ENCODE assay signal across 8 cellular contexts in the genomic region with DNA sequence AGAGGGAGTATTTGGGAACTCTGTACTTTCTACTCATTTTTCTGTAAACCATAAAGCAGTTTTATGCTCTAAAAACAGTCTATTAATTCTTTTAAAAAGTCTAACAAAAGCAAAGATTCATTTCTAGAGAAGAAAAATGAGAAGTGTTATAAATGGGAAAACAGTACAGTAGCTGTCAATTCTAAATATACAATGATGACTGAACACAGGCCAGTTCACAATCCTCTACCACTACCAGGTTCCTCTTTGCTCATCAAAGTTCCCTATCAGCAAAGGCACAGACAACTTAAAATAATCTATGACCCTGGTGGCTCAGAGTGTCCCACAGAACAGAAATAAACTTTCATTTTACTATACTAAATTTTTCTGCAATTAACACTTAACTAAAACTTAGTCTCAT. TPM values are rescaled to one million over a fixed set of nuclear protein-coding genes. Genes with fewer than 3 reads are reported as not detected.
DNase-seq lines count a peak whose midpoint lies in the region; ATAC-seq and TF ChIP-seq lines count a peak whose summit lies in the region.
"Had no signal": no experiment of that assay in that cellular context is flagged by ENCODE, and none has a peak within 500 bp of the region (broad histone marks: within the 10 kb centered on the region; RNA-seq: fewer than 3 reads in every experiment).

No MANE protein-coding gene starts in this region.

- DNase-seq in SK-N-SH (no peak), myocyte (ENCODE audit: low read depth) (peak; percentile 16), endodermal cell (no peak)
- DNase-seq: lower lobe of right lung had no signal

- no peaks in the 10 kb centered on the region for H3K9me3 ChIP-seq in SK-N-SH
- H3K9me3 ChIP-seq in endodermal cell (ENCODE audit: control insufficient read depth, low read length) = no peaks in the 10 kb centered on the region
- H3K9me3 ChIP-seq: lower lobe of right lung had no signal

- H3K27me3 ChIP-seq in SK-N-SH (ENCODE audit: insufficient read depth) (no peaks in the 10 kb centered on the region), endodermal cell (ENCODE audit: control insufficient read depth, insufficient read depth, low read length, poor library complexity, severe bottlenecking) (no peaks in the 10 kb centered on the region)

- H3K27ac ChIP-seq in SK-N-SH (ENCODE audit: low read depth in 2 of 2, low read length in 1 of 2) = peak overlapping the region in 1 of 2 experiments; percentile 58; a peak in 2 of 4 replicates
- no peak overlapping the region for H3K27ac ChIP-seq in endodermal cell (ENCODE audit: low read depth, low read length)
- H3K27ac ChIP-seq: lower lobe of right lung had no signal

- peaks cover 2% of the 10 kb centered on the region for H3K9me3 Mint-ChIP-seq in endodermal cell

- H4K20me1 ChIP-seq in SK-N-SH (ENCODE audit: insufficient read depth) = peaks cover 23% of the 10 kb centered on the region

- peaks cover 99% of the 10 kb centered on the region for H3K79me2 ChIP-seq in SK-N-SH (ENCODE audit: insufficient read depth)

- no peaks in the 10 kb centered on the region for H3K27me3 Mint-ChIP-seq in endodermal cell (ENCODE audit: insufficient read depth)

- no peaks in the 10 kb centered on the region for H3K4me1 Mint-ChIP-seq in endodermal cell

- no peak for TF ChIP-seq CTCF in SK-N-SH (IDR thresholded peaks at IDR 0.05)
- TF ChIP-seq CTCF in endodermal cell (conservative IDR thresholded peaks at IDR 0.05) = no peak

- peaks cover 0 to 11% of the 10 kb centered on the region in 2 experiments; a peak in 2 of 4 replicates for H3K4me1 ChIP-seq in SK-N-SH (ENCODE audit: control insufficient read depth in 1 of 2, insufficient read depth in 2 of 2, low read depth in 1 of 2, low read length in 1 of 2)
- no peaks in the 10 kb centered on the region for H3K4me1 ChIP-seq in endodermal cell (ENCODE audit: control insufficient read depth, insufficient read depth, low read length)

- no peaks in the 10 kb centered on the region for H3K9me2 ChIP-seq in SK-N-SH

- H3K9ac ChIP-seq in SK-N-SH = no peak overlapping the region
- no peak overlapping the region for H3K9ac ChIP-seq in endodermal cell (ENCODE audit: extremely low read depth, low read length, poor library complexity, severe bottlenecking)

- H3K36me3 ChIP-seq in SK-N-SH (replicated peaks in 1 of 2; ENCODE audit: control insufficient read depth in 1 of 2, insufficient read depth in 2 of 2, low read length in 1 of 2) (peaks cover 5 to 49% of the 10 kb centered on the region in 2 experiments), endodermal cell (ENCODE audit: control insufficient read depth, insufficient read depth, low read length) (peaks cover 81% of the 10 kb centered on the region)

- POLR2A ChIA-PET in SK-N-SH (lab: Yijun Ruan, JAX) = no interaction called here

- ATAC-seq in GM18867 (IDR thresholded peaks at IDR 0.05; ENCODE audit: unreplicated experiment) (peak; percentile 77), HG02623 (IDR thresholded peaks at IDR 0.05; ENCODE audit: unreplicated experiment) (peak; percentile 70), GM18907 (IDR thresholded peaks at IDR 0.05; ENCODE audit: unreplicated experiment) (no peak), GM18909 (IDR thresholded peaks at IDR 0.05; ENCODE audit: poor library complexity, unreplicated experiment) (no peak)
- ATAC-seq: lower lobe of right lung had no signal

- no peak overlapping the region for H3K4me3 ChIP-seq in SK-N-SH (ENCODE audit: low read depth in 2 of 2, low read length in 1 of 2)
- no peak overlapping the region for H3K4me3 ChIP-seq in endodermal cell (ENCODE audit: low read length)
- H3K4me3 ChIP-seq: lower lobe of right lung had no signal

- TF ChIP-seq RAD21 in SK-N-SH (IDR thresholded peaks at IDR 0.05; ENCODE audit: low read length) = no peak

- H3K27ac Mint-ChIP-seq in endodermal cell = no peak overlapping the region

- no peak overlapping the region for H2AFZ ChIP-seq in SK-N-SH (ENCODE audit: low read depth)

- peak overlapping the region; percentile 50 for H3K4me2 ChIP-seq in SK-N-SH

- no peak overlapping the region for H3K4me3 Mint-ChIP-seq in endodermal cell

- H3F3A ChIP-seq in SK-N-SH (replicated peaks; ENCODE audit: insufficient read depth) = peaks cover 6% of the 10 kb centered on the region

- H3K36me3 Mint-ChIP-seq in endodermal cell (ENCODE audit: low read depth) = peaks cover 72% of the 10 kb centered on the region

- CTCF ChIA-PET in SK-N-SH (lab: Yijun Ruan, JAX) = interaction anchor here (2.2 kb wide), 1 partner anchor 12 kb away, joined by 6 read pairs; the partner anchor contains the start of gene NAA25

- no peak for TF ChIP-seq EP300 in SK-N-SH (IDR thresholded peaks at IDR 0.05; ENCODE audit: borderline replicate concordance in 1 of 2, low read depth in 1 of 2, low read length in 1 of 2)

TF ChIP-seq in SK-N-SH, 30 proteins besides CTCF, POLR2A, EP300 and RAD21:
- no peak for TF ChIP-seq USF1 (IDR thresholded peaks at IDR 0.05; ENCODE audit: borderline replicate concordance, low read depth)
- TF ChIP-seq RCOR1 (IDR thresholded peaks at IDR 0.05; ENCODE audit: low read length) = no peak
TF ChIP-seq in SK-N-SH: peak in this region for 0.

RNA-seq across cellular contexts. Expression of gene NAA25, which starts 12.5 kb away (rescaled TPM):
- 4.4 and 6.0 TPM in 2 replicates for polyA plus RNA-seq in SK-N-SH (2012; rRNA removed)
- polyA plus RNA-seq in SK-N-SH (2012; cell fraction: cytosol; rRNA removed) = 5.3 and 6.4 TPM in 2 replicates
- polyA plus RNA-seq in SK-N-SH (2012; cell fraction: nucleus; rRNA removed) = 7.3 and 13.6 TPM in 2 replicates
- 28.7 and 40.9 TPM in 2 replicates for total RNA-seq in myocyte
- 7.8 TPM for polyA plus RNA-seq in myocyte (2012)
- 10 to 100 TPM; 34.2 to 36.3 TPM for total RNA-seq in endodermal cell
- polyA plus RNA-seq in endodermal cell (2013, experiment 1 of 2) = 23.2 TPM
- 20.1 TPM for polyA plus RNA-seq in endodermal cell (2013, experiment 2 of 2)

RNA-seq across cellular contexts. Expression of gene TRAFD1, which starts 29.3 kb away (rescaled TPM):
- 12.4 and 18.2 TPM in 2 replicates for polyA plus RNA-seq in SK-N-SH (2012; rRNA removed)
- 15.0 and 16.3 TPM in 2 replicates for polyA plus RNA-seq in SK-N-SH (2012; cell fraction: cytosol; rRNA removed)
- polyA plus RNA-seq in SK-N-SH (2012; cell fraction: nucleus; rRNA removed) = 12.6 and 16.7 TPM in 2 replicates
- 44.0 and 56.9 TPM in 2 replicates for total RNA-seq in myocyte
- 37.7 TPM for polyA plus RNA-seq in myocyte (2012)
- total RNA-seq in endodermal cell = 10 to 100 TPM; 25.2 to 28.9 TPM
- 37.6 TPM for polyA plus RNA-seq in endodermal cell (2013, experiment 1 of 2)
- polyA plus RNA-seq in endodermal cell (2013, experiment 2 of 2) = 32.3 TPM

Comparison
In these comparisons a context has a peak if more than half of its experiments do, and no peak if none do; other contexts are left out.
1. ATAC-seq: peak in GM18867 (single experiment) and HG02623 (single experiment); none in GM18907 (single experiment) and GM18909 (single experiment).